In genomic region chr7:24834150-24834798, GRCh38 we compare ENCODE assay signal across 9 cellular contexts.
A peak's percentile ranks its signal among the peaks of the same experiment; 100 is the strongest.
DNase-seq lines count a peak whose midpoint lies in the region; ATAC-seq lines count a peak whose summit lies in the region.
"Had no signal": no experiment of that assay in that cellular context is flagged by ENCODE, and none has a peak within 500 bp of the region (broad histone marks: within the 10 kb centered on the region; RNA-seq: fewer than 3 reads in every experiment).

No MANE protein-coding gene starts in this region.

- intact Hi-C loops in dendritic cell treated with granulocyte-macrophage colony-stimulating factor and Interleukin-4, amounts not matched to agents 40 ng/mL and 50 ng/mL, for 4 days (cut with micrococcal nuclease): no loop called here

- H3K4me1 Mint-ChIP-seq in dendritic cell treated with granulocyte-macrophage colony-stimulating factor and Interleukin-4, amounts not matched to agents 40 ng/mL and 50 ng/mL, for 4 days (ENCODE audit: low read depth): peaks cover 77% of the 10 kb centered on the region
- H3K4me1 Mint-ChIP-seq in CD8-positive, alpha-beta memory T cell: peaks cover 26 to 37% (median 36%) of the 10 kb centered on the region in 3 donors

- ATAC-seq in HG03066 (IDR thresholded peaks at IDR 0.05; ENCODE audit: low read depth, unreplicated experiment): peak; percentile 43

- POLR2A ChIA-PET in CD8-positive, alpha-beta memory T cell (lab: Charles Lee): no interaction called here

- CTCF ChIA-PET in CD8-positive, alpha-beta memory T cell (lab: Charles Lee): interaction anchor here (1.6 to 2.4 kb wide), 2 partner anchors 13 to 22 kb away, joined by 6 to 13 read pairs; no protein-coding TSS in a partner anchor

- peaks cover 24% of the 10 kb centered on the region for H3K36me3 Mint-ChIP-seq in dendritic cell treated with granulocyte-macrophage colony-stimulating factor and Interleukin-4, amounts not matched to agents 40 ng/mL and 50 ng/mL, for 4 days (ENCODE audit: low read depth)
- H3K36me3 Mint-ChIP-seq in CD8-positive, alpha-beta memory T cell: peaks cover 4 to 58% (median 18%) of the 10 kb centered on the region in 3 donors

- peaks cover 20% of the 10 kb centered on the region for H3K4me1 ChIP-seq in CD8-positive, alpha-beta memory T cell (ENCODE audit: insufficient read depth, low read length)

- H3K9me3 Mint-ChIP-seq in dendritic cell treated with granulocyte-macrophage colony-stimulating factor and Interleukin-4, amounts not matched to agents 40 ng/mL and 50 ng/mL, for 4 days: no peaks in the 10 kb centered on the region
- H3K9me3 Mint-ChIP-seq in CD8-positive, alpha-beta memory T cell: no peaks in the 10 kb centered on the region

- peak overlapping the region; percentile 55 for H3K4me3 Mint-ChIP-seq in dendritic cell treated with granulocyte-macrophage colony-stimulating factor and Interleukin-4, amounts not matched to agents 40 ng/mL and 50 ng/mL, for 4 days
- no peak overlapping the region for H3K4me3 Mint-ChIP-seq in CD8-positive, alpha-beta memory T cell

- H3K27ac ChIP-seq in temporal lobe (ENCODE audit: low read depth, low read length): peak overlapping the region; percentile 75
- H3K27ac ChIP-seq in CD8-positive, alpha-beta memory T cell (ENCODE audit: low read depth, low read length): no peak overlapping the region
- H3K27ac ChIP-seq: 22Rv1 had no signal

- H3K4me3 ChIP-seq in CD8-positive, alpha-beta memory T cell (ENCODE audit: low read length): no peak overlapping the region

- H3K9me3 ChIP-seq in CD8-positive, alpha-beta memory T cell (ENCODE audit: low read length): no peaks in the 10 kb centered on the region

- peak overlapping the region; percentile 91 for H3K27ac Mint-ChIP-seq in dendritic cell treated with granulocyte-macrophage colony-stimulating factor and Interleukin-4, amounts not matched to agents 40 ng/mL and 50 ng/mL, for 4 days
- H3K27ac Mint-ChIP-seq in CD8-positive, alpha-beta memory T cell: peak overlapping the region in 3 of 8 donors; percentile 57 to 82 (median 59)

- H3K27me3 Mint-ChIP-seq in dendritic cell treated with granulocyte-macrophage colony-stimulating factor and Interleukin-4, amounts not matched to agents 40 ng/mL and 50 ng/mL, for 4 days: no peaks in the 10 kb centered on the region
- H3K27me3 Mint-ChIP-seq in CD8-positive, alpha-beta memory T cell: no peaks in the 10 kb centered on the region

- DNase-seq in SIG-M5 treated with dmso at 0.1 percent for 504 hours (lab: John Stamatoyannopoulos, UW; ENCODE audit: unreplicated experiment) (peak; percentile 15), SIG-M5 (lab: John Stamatoyannopoulos, UW) (no peak), cerebellum (ENCODE audit: low spot score) (no peak), foreskin melanocyte (no peak)
- DNase-seq in CD8-positive, alpha-beta memory T cell: no peak

- no peaks in the 10 kb centered on the region for H3K36me3 ChIP-seq in CD8-positive, alpha-beta memory T cell (ENCODE audit: insufficient read depth, low read length)

- no peaks in the 10 kb centered on the region for H3K27me3 ChIP-seq in CD8-positive, alpha-beta memory T cell (ENCODE audit: insufficient read depth, low read length, poor library complexity, severe bottlenecking)
